ENCODE assay signal across 8 cellular contexts in genomic region chr1:21931171-21932093, GRCh38. TPM values are rescaled to one million over a fixed set of nuclear protein-coding genes. Genes with fewer than 3 reads are reported as not detected.
DNase-seq lines count a peak whose midpoint lies in the region; ATAC-seq and TF ChIP-seq lines count a peak whose summit lies in the region.

No MANE protein-coding gene starts in this region.

- peaks cover 86% of the 10 kb centered on the region for H3K4me1 ChIP-seq in Caco-2

- DNase-seq in Caco-2, result peak; percentile 89 to 92
- peak; percentile 88 to 94 for DNase-seq in foreskin fibroblast
- DNase-seq in posterior vena cava (ENCODE audit: low spot score), result peak; percentile 92
- DNase-seq in KBM-7, result no peak
- no peak for DNase-seq in NK-92 (lab: John Stamatoyannopoulos, UW; ENCODE audit: unreplicated experiment)
- no peak for DNase-seq in NK-92 treated with Interleukin-12 subunit alpha and Interleukin-12 subunit beta, amount 100 ng/mL, for 24 hours (lab: John Stamatoyannopoulos, UW)

- H3K9me3 ChIP-seq in Caco-2, result no peaks in the 10 kb centered on the region

- peaks cover 4% of the 10 kb centered on the region; the same call in 1 of the 2 replicates for H3K36me3 ChIP-seq in Caco-2 (ENCODE audit: control insufficient read depth, insufficient read depth, low read length)

- H3K9me3 Mint-ChIP-seq in Caco-2 (ENCODE audit: unreplicated experiment), result no peaks in the 10 kb centered on the region

- CTCF ChIA-PET in Caco-2 (lab: Charles Lee), result no interaction called here

- H3K36me3 Mint-ChIP-seq in Caco-2 (ENCODE audit: insufficient read depth, unreplicated experiment), result peaks cover 74% of the 10 kb centered on the region

- in situ Hi-C loops in KBM-7 (cut with MboI; ENCODE audit: low pct_unique_long_range_greater_than_20kb, low sequenced_read_pairs), result no loop called here

- no peaks in the 10 kb centered on the region for H3K27me3 Mint-ChIP-seq in Caco-2 (ENCODE audit: insufficient read depth, unreplicated experiment)

- H3K27me3 ChIP-seq in Caco-2 (replicated peaks; ENCODE audit: control insufficient read depth, insufficient read depth, low read length), result no peaks in the 10 kb centered on the region

- H3K27ac Mint-ChIP-seq in Caco-2 (ENCODE audit: unreplicated experiment), result peak overlapping the region; percentile 63

- H3K4me3 ChIP-seq in Caco-2 (ENCODE audit: low read depth, low read length) (peak overlapping the region; percentile 1; the same call in 1 of the 2 replicates), foreskin fibroblast (ENCODE audit: low read depth in 1 of 2, low read length in 2 of 2) (peak overlapping the region in 1 of 2 donors; percentile 3)

- TSS peak; percentile 48 for BruUV-seq in Caco-2 (replicated peaks; lab: Mats Ljungman, UMichigan)

- TF ChIP-seq CTCF in Caco-2 (IDR thresholded peaks at IDR 0.05; ENCODE audit: insufficient read depth in 1 of 2, low read depth in 1 of 2, low read length in 1 of 2, severe bottlenecking in 1 of 2, unreplicated experiment in 1 of 2) (no peak), foreskin fibroblast (IDR thresholded peaks at IDR 0.05; ENCODE audit: low read depth, low read length) (no peak)

- H3K4me1 Mint-ChIP-seq in Caco-2 (ENCODE audit: low read depth, unreplicated experiment), result peaks cover 48% of the 10 kb centered on the region

- peak overlapping the region; percentile 42 for H3K4me3 Mint-ChIP-seq in Caco-2 (ENCODE audit: unreplicated experiment)

- POLR2A ChIA-PET in Caco-2 (lab: Charles Lee), result interaction anchor here (0.8 to 2.4 kb wide), 4 partner anchors 8 to 29 kb away, joined by 3 to 17 read pairs (median 4); no protein-coding TSS in a partner anchor

- intact Hi-C loops in Caco-2 (cut with micrococcal nuclease; ENCODE audit: unreplicated experiment), result no loop called here
- intact Hi-C loops in posterior vena cava (cut with DNase I), result no loop called here

- ATAC-seq in SK-N-SH treated with all-trans-retinoic acid at 6 μM for 48 hours (peak; percentile 88), HG02885 (IDR thresholded peaks at IDR 0.05; ENCODE audit: poor library complexity, unreplicated experiment) (no peak)

TF ChIP-seq in SK-N-SH treated with all-trans-retinoic acid at 6 μM for 48 hours, 23 proteins besides CTCF, POLR2A, EP300 and RAD21:
- TF ChIP-seq ESRRG (CRISPR knock-in tag; IDR thresholded peaks at IDR 0.05) (0 out of 2 replicates have a peak, but pooled peaks have one; percentile 25), SNAI2 (CRISPR knock-in tag; IDR thresholded peaks at IDR 0.05) (no peak), TOX (CRISPR knock-in tag; IDR thresholded peaks at IDR 0.05; ENCODE audit: borderline replicate concordance) (no peak), CSRNP3 (CRISPR knock-in tag; IDR thresholded peaks at IDR 0.05) (no peak), ARNTL (CRISPR knock-in tag; IDR thresholded peaks at IDR 0.05; ENCODE audit: borderline replicate concordance, low read depth) (no peak), CREB5 (CRISPR knock-in tag; IDR thresholded peaks at IDR 0.05; ENCODE audit: low read depth) (no peak), CSDC2 (CRISPR knock-in tag; IDR thresholded peaks at IDR 0.05) (0 out of 2 replicates have a peak, but pooled peaks have one; percentile 17), ZC3H10 (CRISPR knock-in tag; IDR thresholded peaks at IDR 0.05) (no peak), ZFP3 (CRISPR knock-in tag; IDR thresholded peaks at IDR 0.05) (peak; percentile 69; the same call in 1 of the 2 replicates), TCF4 (CRISPR knock-in tag; IDR thresholded peaks at IDR 0.05; ENCODE audit: borderline replicate concordance) (no peak)

RNA-seq across cellular contexts. Expression of gene HSPG2, which starts 5.7 kb away (rescaled TPM):
- 234 and 237 TPM in 2 replicates for total RNA-seq in Caco-2 (2022)
- 100 to 1,000 TPM; 682 to 919 TPM for total RNA-seq in posterior vena cava

RNA-seq across cellular contexts. Expression of gene CELA3B, which starts 45.4 kb away (rescaled TPM):
- total RNA-seq in Caco-2 (2022) (not detected in 2 replicates), posterior vena cava (1 to 10 TPM in 1 of 2 donors, not detected in 1; 2.5 TPM)

Comparison
In these comparisons a context has a peak if more than half of its experiments do, and no peak if none do; other contexts are left out.
1. DNase-seq: peak in Caco-2 (2 of 2), foreskin fibroblast (2 of 2) and posterior vena cava (single experiment); none in KBM-7 (single experiment), NK-92 (single experiment) and NK-92 treated with Interleukin-12 subunit alpha and Interleukin-12 subunit beta, amount 100 ng/mL, for 24 hours (single experiment).